Comparison of ENCODE assay signal across 1 cellular context in the genomic region with DNA sequence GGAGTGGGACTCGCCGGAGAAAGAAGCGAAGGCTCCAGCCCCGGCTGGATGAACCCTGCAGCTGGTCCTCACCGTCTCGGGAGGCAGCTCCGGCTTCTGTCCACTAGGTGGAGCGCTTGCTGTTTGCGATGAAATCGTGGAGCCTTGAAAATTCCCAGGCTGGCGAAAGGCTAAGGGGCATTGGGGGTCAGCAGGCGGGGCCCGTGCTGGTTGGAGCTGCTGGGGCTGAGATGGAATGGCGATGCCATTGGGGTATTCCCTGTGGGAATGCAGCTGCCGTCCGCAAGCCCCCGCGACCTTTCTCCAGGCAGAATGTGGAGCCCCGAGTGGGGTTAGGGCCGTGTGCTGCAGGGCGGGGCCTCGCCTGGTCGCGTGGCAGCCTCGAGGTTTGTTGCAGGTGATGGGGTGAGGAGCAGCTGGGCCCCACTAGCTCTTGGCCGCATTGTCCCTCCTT.
A peak's percentile ranks its signal among the peaks of the same experiment; 100 is the strongest.
TF ChIP-seq lines count a peak whose summit lies in the region.

No MANE protein-coding gene starts in this region.

TF ChIP-seq in HepG2, 621 proteins besides CTCF, POLR2A, EP300 and RAD21 (continued from another document and continues in another):
- TF ChIP-seq, protein P1, sequence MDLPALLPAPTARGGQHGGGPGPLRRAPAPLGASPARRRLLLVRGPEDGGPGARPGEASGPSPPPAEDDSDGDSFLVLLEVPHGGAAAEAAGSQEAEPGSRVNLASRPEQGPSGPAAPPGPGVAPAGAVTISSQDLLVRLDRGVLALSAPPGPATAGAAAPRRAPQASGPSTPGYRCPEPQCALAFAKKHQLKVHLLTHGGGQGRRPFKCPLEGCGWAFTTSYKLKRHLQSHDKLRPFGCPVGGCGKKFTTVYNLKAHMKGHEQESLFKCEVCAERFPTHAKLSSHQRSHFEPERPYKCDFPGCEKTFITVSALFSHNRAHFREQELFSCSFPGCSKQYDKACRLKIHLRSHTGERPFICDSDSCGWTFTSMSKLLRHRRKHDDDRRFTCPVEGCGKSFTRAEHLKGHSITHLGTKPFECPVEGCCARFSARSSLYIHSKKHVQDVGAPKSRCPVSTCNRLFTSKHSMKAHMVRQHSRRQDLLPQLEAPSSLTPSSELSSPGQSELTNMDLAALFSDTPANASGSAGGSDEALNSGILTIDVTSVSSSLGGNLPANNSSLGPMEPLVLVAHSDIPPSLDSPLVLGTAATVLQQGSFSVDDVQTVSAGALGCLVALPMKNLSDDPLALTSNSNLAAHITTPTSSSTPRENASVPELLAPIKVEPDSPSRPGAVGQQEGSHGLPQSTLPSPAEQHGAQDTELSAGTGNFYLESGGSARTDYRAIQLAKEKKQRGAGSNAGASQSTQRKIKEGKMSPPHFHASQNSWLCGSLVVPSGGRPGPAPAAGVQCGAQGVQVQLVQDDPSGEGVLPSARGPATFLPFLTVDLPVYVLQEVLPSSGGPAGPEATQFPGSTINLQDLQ (CRISPR knock-in tag; IDR thresholded peaks at IDR 0.05): no peak
- TF ChIP-seq, protein P2, sequence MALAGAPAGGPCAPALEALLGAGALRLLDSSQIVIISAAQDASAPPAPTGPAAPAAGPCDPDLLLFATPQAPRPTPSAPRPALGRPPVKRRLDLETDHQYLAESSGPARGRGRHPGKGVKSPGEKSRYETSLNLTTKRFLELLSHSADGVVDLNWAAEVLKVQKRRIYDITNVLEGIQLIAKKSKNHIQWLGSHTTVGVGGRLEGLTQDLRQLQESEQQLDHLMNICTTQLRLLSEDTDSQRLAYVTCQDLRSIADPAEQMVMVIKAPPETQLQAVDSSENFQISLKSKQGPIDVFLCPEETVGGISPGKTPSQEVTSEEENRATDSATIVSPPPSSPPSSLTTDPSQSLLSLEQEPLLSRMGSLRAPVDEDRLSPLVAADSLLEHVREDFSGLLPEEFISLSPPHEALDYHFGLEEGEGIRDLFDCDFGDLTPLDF (CRISPR knock-in tag; IDR thresholded peaks at IDR 0.05): no peak
- peak; percentile 17; the same call in 1 of the 2 replicates for TF ChIP-seq ZFY (CRISPR knock-in tag; IDR thresholded peaks at IDR 0.05)
- TF ChIP-seq JARID2 (CRISPR knock-in tag; IDR thresholded peaks at IDR 0.05; ENCODE audit: insufficient replicate concordance): no peak
- no peak for TF ChIP-seq PREB (CRISPR knock-in tag; IDR thresholded peaks at IDR 0.05)
- TF ChIP-seq FOXP4 (CRISPR knock-in tag; IDR thresholded peaks at IDR 0.05): 0 out of 2 replicates have a peak, but pooled peaks have one; percentile 18
- no peak for TF ChIP-seq ZNF484 (CRISPR knock-in tag; IDR thresholded peaks at IDR 0.05; ENCODE audit: borderline replicate concordance, low read depth)
- TF ChIP-seq ZNF326 (CRISPR knock-in tag; IDR thresholded peaks at IDR 0.05; ENCODE audit: borderline replicate concordance): no peak
- TF ChIP-seq NONO (IDR thresholded peaks at IDR 0.05): no peak
- no peak for TF ChIP-seq NONO (CRISPR knock-in tag; conservative IDR thresholded peaks at IDR 0.05)
- TF ChIP-seq, protein P3, sequence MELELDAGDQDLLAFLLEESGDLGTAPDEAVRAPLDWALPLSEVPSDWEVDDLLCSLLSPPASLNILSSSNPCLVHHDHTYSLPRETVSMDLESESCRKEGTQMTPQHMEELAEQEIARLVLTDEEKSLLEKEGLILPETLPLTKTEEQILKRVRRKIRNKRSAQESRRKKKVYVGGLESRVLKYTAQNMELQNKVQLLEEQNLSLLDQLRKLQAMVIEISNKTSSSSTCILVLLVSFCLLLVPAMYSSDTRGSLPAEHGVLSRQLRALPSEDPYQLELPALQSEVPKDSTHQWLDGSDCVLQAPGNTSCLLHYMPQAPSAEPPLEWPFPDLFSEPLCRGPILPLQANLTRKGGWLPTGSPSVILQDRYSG (CRISPR knock-in tag; IDR thresholded peaks at IDR 0.05): no peak
- no peak for TF ChIP-seq ZNF33B (CRISPR knock-in tag; IDR thresholded peaks at IDR 0.05)
- TF ChIP-seq KMT2A (CRISPR knock-in tag; IDR thresholded peaks at IDR 0.05): no peak
- TF ChIP-seq ZNF260 (CRISPR knock-in tag; IDR thresholded peaks at IDR 0.05; ENCODE audit: borderline replicate concordance, low read depth): no peak
- no peak for TF ChIP-seq ARNT2 (CRISPR knock-in tag; IDR thresholded peaks at IDR 0.05; ENCODE audit: low read depth)
- TF ChIP-seq ZNF891 (CRISPR knock-in tag; IDR thresholded peaks at IDR 0.05): 0 out of 2 replicates have a peak, but pooled peaks have one; percentile 46
- TF ChIP-seq IKZF4 (CRISPR knock-in tag; IDR thresholded peaks at IDR 0.05; ENCODE audit: borderline replicate concordance, low read depth, not compliant biosample characterization): no peak
- TF ChIP-seq ZGPAT (CRISPR knock-in tag; IDR thresholded peaks at IDR 0.05): peak; percentile 49; the same call in 1 of the 2 replicates
- no peak for TF ChIP-seq CENPX (CRISPR knock-in tag; IDR thresholded peaks at IDR 0.05)
- TF ChIP-seq DR1 (CRISPR knock-in tag; IDR thresholded peaks at IDR 0.05): no peak
- TF ChIP-seq DMAP1 (CRISPR knock-in tag; IDR thresholded peaks at IDR 0.05): no peak
- TF ChIP-seq, protein P4, sequence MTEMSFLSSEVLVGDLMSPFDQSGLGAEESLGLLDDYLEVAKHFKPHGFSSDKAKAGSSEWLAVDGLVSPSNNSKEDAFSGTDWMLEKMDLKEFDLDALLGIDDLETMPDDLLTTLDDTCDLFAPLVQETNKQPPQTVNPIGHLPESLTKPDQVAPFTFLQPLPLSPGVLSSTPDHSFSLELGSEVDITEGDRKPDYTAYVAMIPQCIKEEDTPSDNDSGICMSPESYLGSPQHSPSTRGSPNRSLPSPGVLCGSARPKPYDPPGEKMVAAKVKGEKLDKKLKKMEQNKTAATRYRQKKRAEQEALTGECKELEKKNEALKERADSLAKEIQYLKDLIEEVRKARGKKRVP (CRISPR knock-in tag; IDR thresholded peaks at IDR 0.05): no peak
- TF ChIP-seq FOXK1 (CRISPR knock-in tag; IDR thresholded peaks at IDR 0.05; ENCODE audit: borderline replicate concordance, low read depth): no peak
- peak; percentile 98 for TF ChIP-seq STAG1 (CRISPR knock-in tag; IDR thresholded peaks at IDR 0.05)
- no peak for TF ChIP-seq HDAC6 (IDR thresholded peaks at IDR 0.05; ENCODE audit: low read depth, low read length)
- peak; percentile 19; the same call in 1 of the 2 replicates for TF ChIP-seq MYC (CRISPR knock-in tag; IDR thresholded peaks at IDR 0.05; ENCODE audit: borderline replicate concordance)
- TF ChIP-seq, protein P5, sequence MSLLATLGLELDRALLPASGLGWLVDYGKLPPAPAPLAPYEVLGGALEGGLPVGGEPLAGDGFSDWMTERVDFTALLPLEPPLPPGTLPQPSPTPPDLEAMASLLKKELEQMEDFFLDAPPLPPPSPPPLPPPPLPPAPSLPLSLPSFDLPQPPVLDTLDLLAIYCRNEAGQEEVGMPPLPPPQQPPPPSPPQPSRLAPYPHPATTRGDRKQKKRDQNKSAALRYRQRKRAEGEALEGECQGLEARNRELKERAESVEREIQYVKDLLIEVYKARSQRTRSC (CRISPR knock-in tag; IDR thresholded peaks at IDR 0.05; ENCODE audit: low read depth): no peak
- TF ChIP-seq, protein P6, sequence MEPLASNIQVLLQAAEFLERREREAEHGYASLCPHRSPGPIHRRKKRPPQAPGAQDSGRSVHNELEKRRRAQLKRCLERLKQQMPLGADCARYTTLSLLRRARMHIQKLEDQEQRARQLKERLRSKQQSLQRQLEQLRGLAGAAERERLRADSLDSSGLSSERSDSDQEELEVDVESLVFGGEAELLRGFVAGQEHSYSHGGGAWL (CRISPR knock-in tag; IDR thresholded peaks at IDR 0.05): no peak
- TF ChIP-seq BRD4 (CRISPR knock-in tag; IDR thresholded peaks at IDR 0.05): no peak
- no peak for TF ChIP-seq MTA1 (CRISPR knock-in tag; IDR thresholded peaks at IDR 0.05; ENCODE audit: borderline replicate concordance)
- TF ChIP-seq MXD1 (CRISPR knock-in tag; IDR thresholded peaks at IDR 0.05): peak; percentile 26; the same call in 1 of the 2 replicates
- TF ChIP-seq NCOR1 (IDR thresholded peaks at IDR 0.05; ENCODE audit: borderline replicate concordance, low read length): no peak
- no peak for TF ChIP-seq HES4 (CRISPR knock-in tag; IDR thresholded peaks at IDR 0.05; ENCODE audit: borderline replicate concordance)
- TF ChIP-seq RFXAP (CRISPR knock-in tag; IDR thresholded peaks at IDR 0.05; ENCODE audit: borderline replicate concordance): no peak; the same call in 1 of the 2 replicates
- no peak for TF ChIP-seq ZNF33A (CRISPR knock-in tag; IDR thresholded peaks at IDR 0.05; ENCODE audit: borderline replicate concordance)
- TF ChIP-seq ZNF775 (CRISPR knock-in tag; IDR thresholded peaks at IDR 0.05; ENCODE audit: borderline replicate concordance): no peak
- TF ChIP-seq ZNF841 (CRISPR knock-in tag; IDR thresholded peaks at IDR 0.05; ENCODE audit: borderline replicate concordance): no peak
- TF ChIP-seq ZNF12 (CRISPR knock-in tag; IDR thresholded peaks at IDR 0.05): no peak
- TF ChIP-seq SMYD3 (CRISPR knock-in tag; IDR thresholded peaks at IDR 0.05): no peak
- peak; percentile 82; the same call in 1 of the 2 replicates for TF ChIP-seq KDM3A (CRISPR knock-in tag; IDR thresholded peaks at IDR 0.05; ENCODE audit: low read depth)
- TF ChIP-seq ZNF790 (CRISPR knock-in tag; IDR thresholded peaks at IDR 0.05; ENCODE audit: borderline replicate concordance): no peak
- TF ChIP-seq TEF (CRISPR knock-in tag; IDR thresholded peaks at IDR 0.05): no peak
- TF ChIP-seq FLYWCH1 (CRISPR knock-in tag; IDR thresholded peaks at IDR 0.05): no peak
- TF ChIP-seq ISX (CRISPR knock-in tag; conservative IDR thresholded peaks at IDR 0.05): no peak
- no peak for TF ChIP-seq ZNF543 (CRISPR knock-in tag; IDR thresholded peaks at IDR 0.05)
- no peak for TF ChIP-seq STAT5B (CRISPR knock-in tag; IDR thresholded peaks at IDR 0.05)
- no peak for TF ChIP-seq ZNF138 (CRISPR knock-in tag; IDR thresholded peaks at IDR 0.05; ENCODE audit: low read depth)
- TF ChIP-seq YY1 (IDR thresholded peaks at IDR 0.05; ENCODE audit: insufficient read depth, insufficient replicate concordance, low read depth, low read length): peak; percentile 42
- TF ChIP-seq ZNF354B (CRISPR knock-in tag; IDR thresholded peaks at IDR 0.05): no peak
- TF ChIP-seq ZNF619 (CRISPR knock-in tag; IDR thresholded peaks at IDR 0.05): no peak
- peak; percentile 65 for TF ChIP-seq TEAD3 (CRISPR knock-in tag; optimal IDR thresholded peaks at IDR 0.05; ENCODE audit: borderline replicate concordance)
- TF ChIP-seq ZNF335 (CRISPR knock-in tag; IDR thresholded peaks at IDR 0.05): no peak
- TF ChIP-seq BATF2 (CRISPR knock-in tag; IDR thresholded peaks at IDR 0.05): no peak
- TF ChIP-seq ZNF850 (CRISPR knock-in tag; conservative IDR thresholded peaks at IDR 0.05): no peak
